In the genomic region with DNA sequence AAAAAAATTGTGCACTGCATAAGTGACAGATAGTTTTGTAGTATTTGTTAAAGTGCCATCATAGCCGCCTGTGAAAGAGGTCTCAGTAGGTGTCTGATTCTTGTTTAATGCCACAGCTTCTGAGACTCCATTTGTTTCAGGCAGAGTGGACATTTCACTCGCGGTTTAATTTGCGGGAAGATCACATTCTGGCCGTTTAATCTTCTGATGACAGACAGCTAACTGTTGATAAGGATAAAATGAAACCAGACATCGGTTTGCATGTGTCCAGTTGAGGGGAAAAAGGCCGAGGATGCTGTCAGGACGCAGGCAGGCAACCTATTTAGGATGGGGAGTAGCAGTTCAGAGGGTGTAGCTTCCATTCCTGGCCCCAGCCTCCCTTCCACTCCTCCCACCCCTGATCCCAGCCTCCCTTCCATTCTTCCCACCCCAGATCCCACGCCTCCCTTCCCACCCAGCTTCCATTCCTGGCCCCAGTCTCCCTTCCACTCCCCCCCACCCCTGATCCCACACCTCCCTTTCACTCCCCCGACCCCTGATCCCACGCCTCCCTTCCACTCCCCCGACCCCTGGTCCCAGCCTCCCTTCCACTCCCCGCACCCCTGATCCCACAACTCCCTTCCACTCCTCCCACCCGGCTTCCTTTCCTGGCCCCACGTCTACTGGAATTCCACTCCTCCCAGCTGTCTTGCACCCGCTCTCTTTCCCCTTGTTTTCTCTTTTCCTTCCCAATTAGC, we compare ENCODE assay signal across 1 cellular context.
A peak's percentile ranks its signal among the peaks of the same experiment; 100 is the strongest.
TF ChIP-seq lines count a peak whose summit lies in the region.

No MANE protein-coding gene starts in this region.

TF ChIP-seq in K562, 482 proteins besides CTCF, POLR2A, EP300 and RAD21 (continued from another document):
- TF ChIP-seq, protein P1, sequence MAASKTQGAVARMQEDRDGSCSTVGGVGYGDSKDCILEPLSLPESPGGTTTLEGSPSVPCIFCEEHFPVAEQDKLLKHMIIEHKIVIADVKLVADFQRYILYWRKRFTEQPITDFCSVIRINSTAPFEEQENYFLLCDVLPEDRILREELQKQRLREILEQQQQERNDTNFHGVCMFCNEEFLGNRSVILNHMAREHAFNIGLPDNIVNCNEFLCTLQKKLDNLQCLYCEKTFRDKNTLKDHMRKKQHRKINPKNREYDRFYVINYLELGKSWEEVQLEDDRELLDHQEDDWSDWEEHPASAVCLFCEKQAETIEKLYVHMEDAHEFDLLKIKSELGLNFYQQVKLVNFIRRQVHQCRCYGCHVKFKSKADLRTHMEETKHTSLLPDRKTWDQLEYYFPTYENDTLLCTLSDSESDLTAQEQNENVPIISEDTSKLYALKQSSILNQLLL (CRISPR knock-in tag; IDR thresholded peaks at IDR 0.05; ENCODE audit: borderline replicate concordance) = no peak
- TF ChIP-seq TBL1XR1 (IDR thresholded peaks at IDR 0.05; ENCODE audit: low read length in 2 of 2) (0 out of 4 replicates have a peak, but pooled peaks of 1 of the 2 experiments have one; percentile 35), ZNF384 (IDR thresholded peaks at IDR 0.05; ENCODE audit: low read depth, low read length) (no peak), HDAC1 (IDR thresholded peaks at IDR 0.05) (no peak), SP2 (IDR thresholded peaks at IDR 0.05; ENCODE audit: extremely low read depth, low read depth, low read length, poor library complexity, severe bottlenecking) (no peak), BRF1 (IDR thresholded peaks at IDR 0.05; ENCODE audit: borderline replicate concordance, extremely low read depth, insufficient read length) (no peak), ZNF224 (CRISPR knock-in tag; IDR thresholded peaks at IDR 0.05) (no peak), JUND (IDR thresholded peaks at IDR 0.05; ENCODE audit: borderline replicate concordance, low read depth, low read length) (0 out of 2 replicates have a peak, but pooled peaks have one; percentile 5), JUND (tag; IDR thresholded peaks at IDR 0.05; ENCODE audit: borderline replicate concordance, low read depth, low read length) (no peak)
